ENCODE assay signal across 8 cellular contexts in the genomic region with DNA sequence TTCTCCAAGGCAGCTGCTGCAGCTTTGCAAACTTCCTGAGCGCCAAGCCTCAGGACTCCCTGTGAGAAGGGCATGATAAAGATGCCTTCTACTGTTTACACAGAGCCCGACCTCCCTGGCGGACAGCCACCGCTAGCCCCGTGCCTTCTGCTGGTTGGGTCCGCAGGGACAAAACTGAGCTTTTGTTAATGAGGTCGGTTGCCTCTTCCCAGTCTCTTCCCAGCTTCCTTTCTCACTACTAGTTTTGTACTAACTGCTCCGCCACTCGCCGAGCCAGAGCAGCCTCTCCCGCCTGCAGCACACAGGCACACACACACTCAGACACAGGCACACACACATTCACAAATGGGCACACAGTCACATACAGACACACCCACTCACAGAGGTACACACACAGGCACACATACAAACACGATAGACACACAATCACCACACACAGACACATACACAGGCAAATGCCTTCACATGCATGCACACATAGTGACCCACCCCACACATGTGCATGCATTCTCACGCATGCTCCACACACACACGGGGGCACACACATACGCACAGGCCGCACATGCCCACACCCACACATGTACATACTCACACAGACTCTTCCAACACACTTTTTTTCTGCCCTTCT. TPM values are rescaled to one million over a fixed set of nuclear protein-coding genes. Genes with fewer than 3 reads are reported as not detected.
DNase-seq lines count a peak whose midpoint lies in the region; ATAC-seq, FAIRE-seq and TF ChIP-seq lines count a peak whose summit lies in the region.

A gene with protein sequence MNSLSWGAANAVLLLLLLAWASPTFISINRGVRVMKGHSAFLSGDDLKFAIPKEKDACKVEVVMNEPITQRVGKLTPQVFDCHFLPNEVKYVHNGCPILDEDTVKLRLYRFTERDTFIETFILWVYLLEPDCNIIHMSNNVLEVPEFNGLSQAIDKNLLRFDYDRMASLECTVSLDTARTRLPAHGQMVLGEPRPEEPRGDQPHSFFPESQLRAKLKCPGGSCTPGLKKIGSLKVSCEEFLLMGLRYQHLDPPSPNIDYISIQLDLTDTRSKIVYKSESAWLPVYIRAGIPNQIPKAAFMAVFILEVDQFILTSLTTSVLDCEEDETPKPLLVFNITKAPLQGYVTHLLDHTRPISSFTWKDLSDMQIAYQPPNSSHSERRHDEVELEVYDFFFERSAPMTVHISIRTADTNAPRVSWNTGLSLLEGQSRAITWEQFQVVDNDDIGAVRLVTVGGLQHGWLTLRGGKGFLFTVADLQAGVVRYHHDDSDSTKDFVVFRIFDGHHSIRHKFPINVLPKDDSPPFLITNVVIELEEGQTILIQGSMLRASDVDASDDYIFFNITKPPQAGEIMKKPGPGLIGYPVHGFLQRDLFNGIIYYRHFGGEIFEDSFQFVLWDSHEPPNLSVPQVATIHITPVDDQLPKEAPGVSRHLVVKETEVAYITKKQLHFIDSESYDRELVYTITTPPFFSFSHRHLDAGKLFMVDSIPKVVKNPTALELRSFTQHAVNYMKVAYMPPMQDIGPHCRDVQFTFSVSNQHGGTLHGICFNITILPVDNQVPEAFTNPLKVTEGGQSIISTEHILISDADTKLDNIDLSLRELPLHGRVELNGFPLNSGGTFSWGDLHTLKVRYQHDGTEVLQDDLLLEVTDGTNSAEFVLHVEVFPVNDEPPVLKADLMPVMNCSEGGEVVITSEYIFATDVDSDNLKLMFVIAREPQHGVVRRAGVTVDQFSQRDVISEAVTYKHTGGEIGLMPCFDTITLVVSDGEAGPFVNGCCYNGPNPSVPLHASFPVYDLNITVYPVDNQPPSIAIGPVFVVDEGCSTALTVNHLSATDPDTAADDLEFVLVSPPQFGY (N-terminal part only) (minus strand): TSS at position 251 of the 628 bp plus-strand sequence. CDS start 41,451 bp downstream, outside the sequence.

- peaks cover 3% of the 10 kb centered on the region for H3K27me3 ChIP-seq in astrocyte (ENCODE audit: insufficient read depth, low read length)

- H3K4me3 Mint-ChIP-seq in astrocyte (ENCODE audit: unreplicated experiment), result no peak within 1 kb of the TSS
- H3K4me3 Mint-ChIP-seq in stimulated activated effector memory CD8-positive, alpha-beta T cell treated with anti-CD3 and anti-CD28 coated beads, Interleukin-12 subunit alpha, Interleukin-12 subunit beta, amount 100 ng/mL, for 72 hours, result no peak within 1 kb of the TSS

- H3K4me1 Mint-ChIP-seq in astrocyte (ENCODE audit: low read depth, unreplicated experiment), result no peaks in the 10 kb centered on the region
- H3K4me1 Mint-ChIP-seq in stimulated activated effector memory CD8-positive, alpha-beta T cell treated with anti-CD3 and anti-CD28 coated beads, Interleukin-12 subunit alpha, Interleukin-12 subunit beta, amount 100 ng/mL, for 72 hours, result no peaks in the 10 kb centered on the region

- H4K20me1 ChIP-seq in astrocyte (ENCODE audit: insufficient read depth, low read length), result no peaks in the 10 kb centered on the region

- H3K9me3 Mint-ChIP-seq in astrocyte (ENCODE audit: unreplicated experiment), result no peaks in the 10 kb centered on the region
- no peaks in the 10 kb centered on the region for H3K9me3 Mint-ChIP-seq in stimulated activated effector memory CD8-positive, alpha-beta T cell treated with anti-CD3 and anti-CD28 coated beads, Interleukin-12 subunit alpha, Interleukin-12 subunit beta, amount 100 ng/mL, for 72 hours

- no peaks in the 10 kb centered on the region for H3K9me3 ChIP-seq in astrocyte (ENCODE audit: insufficient read depth, low read depth, low read length)

- peak; percentile 36 for ATAC-seq in stimulated activated effector memory CD8-positive, alpha-beta T cell treated with anti-CD3 and anti-CD28 coated beads, Interleukin-12 subunit alpha, Interleukin-12 subunit beta, amount 100 ng/mL, for 72 hours
- no peak for ATAC-seq in HG03432 (IDR thresholded peaks at IDR 0.05; ENCODE audit: unreplicated experiment)
- no peak for ATAC-seq in GM21367 (IDR thresholded peaks at IDR 0.05; ENCODE audit: unreplicated experiment)

- no peak within 1 kb of the TSS for H3K27ac ChIP-seq in astrocyte (ENCODE audit: low read depth, low read length)

- no peaks in the 10 kb centered on the region for H3K79me2 ChIP-seq in astrocyte (ENCODE audit: insufficient read depth, low read length)

- no peaks in the 10 kb centered on the region for H3K36me3 Mint-ChIP-seq in astrocyte (ENCODE audit: low read depth, unreplicated experiment)
- no peaks in the 10 kb centered on the region for H3K36me3 Mint-ChIP-seq in stimulated activated effector memory CD8-positive, alpha-beta T cell treated with anti-CD3 and anti-CD28 coated beads, Interleukin-12 subunit alpha, Interleukin-12 subunit beta, amount 100 ng/mL, for 72 hours

- peak within 1 kb of the TSS; percentile 34 for H2AFZ ChIP-seq in astrocyte (ENCODE audit: low read depth, low read length)

- no peaks in the 10 kb centered on the region for H3K36me3 ChIP-seq in astrocyte (ENCODE audit: insufficient read depth, low read length)

- no peak for TF ChIP-seq CTCF in astrocyte (IDR thresholded peaks at IDR 0.05; ENCODE audit: insufficient read depth, low read depth, low read length)

- H3K9ac ChIP-seq in astrocyte (ENCODE audit: low read length), result no peak within 1 kb of the TSS

- DNase-seq in NCI-H1092 (lab: John Stamatoyannopoulos, UW), result peak; percentile 69
- DNase-seq in astrocyte (ENCODE audit: low read depth), result no peak
- peak; percentile 23 for DNase-seq in iris pigment epithelial cell (ENCODE audit: low read depth)
- no peak for DNase-seq in stimulated activated effector memory CD8-positive, alpha-beta T cell treated with anti-CD3 and anti-CD28 coated beads, Interleukin-12 subunit alpha, Interleukin-12 subunit beta, amount 100 ng/mL, for 72 hours (ENCODE audit: low spot score in 2 of 2)
- DNase-seq in HTR-8/SVneo (ENCODE audit: insufficient read length, low spot score), result no peak
- DNase-seq in T1000 (lab: John Stamatoyannopoulos, UW), result no peak

- no peaks in the 10 kb centered on the region for H3K4me1 ChIP-seq in astrocyte (ENCODE audit: insufficient read depth, low read length)

- H3K27ac Mint-ChIP-seq in astrocyte (ENCODE audit: unreplicated experiment), result no peak within 1 kb of the TSS
- no peak within 1 kb of the TSS for H3K27ac Mint-ChIP-seq in stimulated activated effector memory CD8-positive, alpha-beta T cell treated with anti-CD3 and anti-CD28 coated beads, Interleukin-12 subunit alpha, Interleukin-12 subunit beta, amount 100 ng/mL, for 72 hours

- no peaks in the 10 kb centered on the region for H3K27me3 Mint-ChIP-seq in astrocyte (ENCODE audit: low read depth, unreplicated experiment)

- peak within 1 kb of the TSS; percentile 66 for H3K4me2 ChIP-seq in astrocyte (ENCODE audit: low read length)

- no peak within 1 kb of the TSS for H3K4me3 ChIP-seq in astrocyte (ENCODE audit: insufficient read depth, low read depth, low read length)

- FAIRE-seq in astrocyte (lab: Jason Lieb, UNC) (no peak), HTR-8/SVneo (lab: Jason Lieb, UNC) (no peak)

RNA-seq across cellular contexts. Expression of the gene that starts here (rescaled TPM):
- total RNA-seq in astrocyte, result 0.31 and 0.52 TPM in 2 replicates

Comparison
In these comparisons a context has a peak if more than half of its experiments do, and no peak if none do; other contexts are left out.
1. DNase-seq: peak in NCI-H1092 (single experiment) and iris pigment epithelial cell (single experiment); none in astrocyte (single experiment), stimulated activated effector memory CD8-positive, alpha-beta T cell treated with anti-CD3 and anti-CD28 coated beads, Interleukin-12 subunit alpha, Interleukin-12 subunit beta, amount 100 ng/mL, for 72 hours (0 of 2), HTR-8/SVneo (single experiment) and T1000 (single experiment).